20 cellular contexts compared by ENCODE assay signal in genomic region chr2:71380665-71381064, GRCh38. TPM values are rescaled to one million over a fixed set of nuclear protein-coding genes. Genes with fewer than 3 reads are reported as not detected.
DNase-seq lines count a peak whose midpoint lies in the region; ATAC-seq and TF ChIP-seq lines count a peak whose summit lies in the region.
"Had no signal": no experiment of that assay in that cellular context is flagged by ENCODE, and none has a peak within 500 bp of the region (broad histone marks: within the 10 kb centered on the region; RNA-seq: fewer than 3 reads in every experiment).

No MANE protein-coding gene starts in this region.

- ATAC-seq in effector memory CD8-positive, alpha-beta T cell (replicated peaks): no peak
- ATAC-seq in GM18868 (IDR thresholded peaks at IDR 0.05; ENCODE audit: unreplicated experiment): no peak

- TF ChIP-seq POLR2A in breast epithelium (IDR thresholded peaks at IDR 0.05): no peak

- H3K27me3 Mint-ChIP-seq in MCF 10A (ENCODE audit: insufficient read depth, unreplicated experiment) (no peaks in the 10 kb centered on the region), HFFc6 (ENCODE audit: insufficient read depth) (no peaks in the 10 kb centered on the region; the same call in 1 of the 2 replicates)
- H3K27me3 Mint-ChIP-seq in effector memory CD8-positive, alpha-beta T cell: no peaks in the 10 kb centered on the region

- peaks cover 40% of the 10 kb centered on the region for H3K4me1 Mint-ChIP-seq in MCF 10A (ENCODE audit: insufficient read depth, unreplicated experiment)
- peaks cover 67% of the 10 kb centered on the region for H3K4me1 Mint-ChIP-seq in HFFc6 (ENCODE audit: low read depth)
- peaks cover 6 to 26% of the 10 kb centered on the region in 2 donors for H3K4me1 Mint-ChIP-seq in effector memory CD8-positive, alpha-beta T cell (ENCODE audit: low read depth in 2 of 2)

- no TSS peak for BruUV-seq in MCF 10A (replicated peaks; lab: Mats Ljungman, UMichigan)

- H3F3A ChIP-seq in smooth muscle cell (ENCODE audit: low read depth): peaks cover 8% of the 10 kb centered on the region

- peaks cover 75% of the 10 kb centered on the region for H3K36me3 Mint-ChIP-seq in MCF 10A (ENCODE audit: insufficient read depth, unreplicated experiment)
- H3K36me3 Mint-ChIP-seq in HFFc6 (ENCODE audit: low read depth): peaks cover 33% of the 10 kb centered on the region
- peaks cover 33% of the 10 kb centered on the region for H3K36me3 Mint-ChIP-seq in effector memory CD8-positive, alpha-beta T cell (ENCODE audit: insufficient read depth)

- DNase-seq in MCF 10A (ENCODE audit: unreplicated experiment): no peak
- no peak for DNase-seq in breast epithelium (ENCODE audit: low spot score in 2 of 2)
- DNase-seq in HFFc6: no peak
- peak; percentile 36 for DNase-seq in choroid plexus epithelial cell (ENCODE audit: low read depth)
- DNase-seq in smooth muscle cell (lab: John Stamatoyannopoulos, UW; ENCODE audit: unreplicated experiment): no peak
- DNase-seq in DMS114 treated with DMSO at 0.1 percent for 48 hours (lab: John Stamatoyannopoulos, UW; ENCODE audit: unreplicated experiment): no peak
- DNase-seq in effector memory CD8-positive, alpha-beta T cell: no peak
- DNase-seq: DMS79 treated with DMSO at 0.1 percent for 48 hours; H7; MG63; NCI-H1048; NCI-H1436 treated with DMSO at 0.1 percent for 48 hours; NCI-H2029; NCI-H2171 treated with DMSO at 0.1 percent for 48 hours; NCI-H446 treated with DMSO at 0.1 percent for 48 hours; NCI-H69; NK-92 treated with Interleukin-12 subunit alpha and Interleukin-12 subunit beta, amount 100 ng/mL, for 24 hours; SHP77 treated with DMSO at 0.1 percent for 48 hours had no signal

- H3K27me3 ChIP-seq in breast epithelium (no peaks in the 10 kb centered on the region), smooth muscle cell (ENCODE audit: low read depth) (no peaks in the 10 kb centered on the region)
- H3K27me3 ChIP-seq: BLaER1 treated with 17β-estradiol and CSF1 and Interleukin-3, amounts not matched to agents 10 nM and 100 nM; MG63 had no signal

- H3K4me1 ChIP-seq in breast epithelium: no peaks in the 10 kb centered on the region
- H3K4me1 ChIP-seq in smooth muscle cell (ENCODE audit: low read depth): no peaks in the 10 kb centered on the region
- H3K4me1 ChIP-seq: BLaER1 treated with 17β-estradiol and CSF1 and Interleukin-3, amounts not matched to agents 10 nM and 100 nM had no signal

- peaks cover 11% of the 10 kb centered on the region for H3K79me2 ChIP-seq in smooth muscle cell (ENCODE audit: low read depth)

- no peak overlapping the region for H3K4me3 ChIP-seq in breast epithelium
- H3K4me3 ChIP-seq in choroid plexus epithelial cell (ENCODE audit: low read depth, low read length): no peak overlapping the region
- no peak overlapping the region for H3K4me3 ChIP-seq in smooth muscle cell
- H3K4me3 ChIP-seq: BLaER1 treated with 17β-estradiol and CSF1 and Interleukin-3, amounts not matched to agents 10 nM and 100 nM; MG63 had no signal

- intact Hi-C loops in MCF 10A (cut with micrococcal nuclease): no loop called here
- intact Hi-C loops in breast epithelium (cut with DNase I; ENCODE audit: low total_unique reads): no loop called here

- H3K36me3 ChIP-seq in breast epithelium: no peaks in the 10 kb centered on the region
- peaks cover 18% of the 10 kb centered on the region for H3K36me3 ChIP-seq in smooth muscle cell (ENCODE audit: low read depth)

- H2AFZ ChIP-seq in smooth muscle cell (ENCODE audit: low read depth): no peak overlapping the region

- no peak overlapping the region for H3K4me2 ChIP-seq in smooth muscle cell
- H3K4me2 ChIP-seq: BLaER1 treated with 17β-estradiol and CSF1 and Interleukin-3, amounts not matched to agents 10 nM and 100 nM had no signal

- POLR2A ChIA-PET in MCF 10A (lab: Yijun Ruan, JAX): interaction anchor here (0.6 to 1.2 kb wide), 4 partner anchors 10 to 154 kb away, joined by 3 to 4 read pairs (median 4); partner anchors contain the start of gene PAIP2B

- CTCF ChIA-PET in MCF 10A (lab: Yijun Ruan, JAX): interaction anchor here (0.6 to 1.9 kb wide), 2 partner anchors 18 to 130 kb away, joined by 3 to 5 read pairs; no protein-coding TSS in a partner anchor

- H4K20me1 ChIP-seq in smooth muscle cell (ENCODE audit: low read depth): peaks cover 60% of the 10 kb centered on the region

- peak overlapping the region; percentile 52 for H3K27ac Mint-ChIP-seq in MCF 10A (ENCODE audit: low read depth, unreplicated experiment)
- H3K27ac Mint-ChIP-seq in HFFc6: no peak overlapping the region; the same call in 1 of the 2 replicates
- no peak overlapping the region for H3K27ac Mint-ChIP-seq in effector memory CD8-positive, alpha-beta T cell

- TF ChIP-seq CTCF in MCF 10A (IDR thresholded peaks at IDR 0.05; ENCODE audit: unreplicated experiment) (no peak), breast epithelium (IDR thresholded peaks at IDR 0.05) (no peak), HFFc6 (IDR thresholded peaks at IDR 0.05) (no peak), choroid plexus epithelial cell (conservative IDR thresholded peaks at IDR 0.05; ENCODE audit: low read depth, low read length) (no peak), smooth muscle cell (IDR thresholded peaks at IDR 0.05; ENCODE audit: borderline replicate concordance, insufficient read depth, poor library complexity, severe bottlenecking) (no peak)

- H3K9ac ChIP-seq in smooth muscle cell (ENCODE audit: low read depth): no peak overlapping the region
- H3K9ac ChIP-seq: BLaER1 treated with 17β-estradiol and CSF1 and Interleukin-3, amounts not matched to agents 10 nM and 100 nM had no signal

- no peaks in the 10 kb centered on the region for H3K9me3 ChIP-seq in breast epithelium
- H3K9me3 ChIP-seq in smooth muscle cell (replicated peaks; ENCODE audit: low read depth): no peaks in the 10 kb centered on the region
- H3K9me3 ChIP-seq: MG63 had no signal

- 56% methylated on average over 3 of the region's 3 CpGs for WGBS in smooth muscle cell (ENCODE audit: low lambda C conversion rate)

- H3K9me3 Mint-ChIP-seq in MCF 10A (ENCODE audit: unreplicated experiment): no peaks in the 10 kb centered on the region
- no peaks in the 10 kb centered on the region for H3K9me3 Mint-ChIP-seq in HFFc6
- no peaks in the 10 kb centered on the region for H3K9me3 Mint-ChIP-seq in effector memory CD8-positive, alpha-beta T cell

- no peak overlapping the region for H3K4me3 Mint-ChIP-seq in MCF 10A (ENCODE audit: unreplicated experiment)
- peak overlapping the region; percentile 7; the same call in 1 of the 2 replicates for H3K4me3 Mint-ChIP-seq in HFFc6
- no peak overlapping the region for H3K4me3 Mint-ChIP-seq in effector memory CD8-positive, alpha-beta T cell

- H3K27ac ChIP-seq in breast epithelium: no peak overlapping the region
- peak overlapping the region; percentile 17 for H3K27ac ChIP-seq in smooth muscle cell (ENCODE audit: low read depth)
- H3K27ac ChIP-seq: BLaER1 treated with 17β-estradiol and CSF1 and Interleukin-3, amounts not matched to agents 10 nM and 100 nM had no signal

RNA-seq across cellular contexts. Expression of gene ZNF638, which starts 49.1 kb away (rescaled TPM):
- total RNA-seq in MCF 10A (2022) (112 and 142 TPM in 2 replicates), breast epithelium (100 to 1,000 TPM; 203 to 290 (median 266) TPM), smooth muscle cell (146 and 159 TPM in 2 replicates)
- total RNA-seq in HFFc6 (2021; fragmentation: NEBNext Ultra II Directional; extraction: Animal tissue kit (Norgen Biotek cat#: 25700)): 10 to 100 TPM; 58.5 to 66.6 (median 60.6) TPM
- polyA plus RNA-seq in smooth muscle cell: 39.6 and 44.8 TPM in 2 replicates
